In the genomic region with DNA sequence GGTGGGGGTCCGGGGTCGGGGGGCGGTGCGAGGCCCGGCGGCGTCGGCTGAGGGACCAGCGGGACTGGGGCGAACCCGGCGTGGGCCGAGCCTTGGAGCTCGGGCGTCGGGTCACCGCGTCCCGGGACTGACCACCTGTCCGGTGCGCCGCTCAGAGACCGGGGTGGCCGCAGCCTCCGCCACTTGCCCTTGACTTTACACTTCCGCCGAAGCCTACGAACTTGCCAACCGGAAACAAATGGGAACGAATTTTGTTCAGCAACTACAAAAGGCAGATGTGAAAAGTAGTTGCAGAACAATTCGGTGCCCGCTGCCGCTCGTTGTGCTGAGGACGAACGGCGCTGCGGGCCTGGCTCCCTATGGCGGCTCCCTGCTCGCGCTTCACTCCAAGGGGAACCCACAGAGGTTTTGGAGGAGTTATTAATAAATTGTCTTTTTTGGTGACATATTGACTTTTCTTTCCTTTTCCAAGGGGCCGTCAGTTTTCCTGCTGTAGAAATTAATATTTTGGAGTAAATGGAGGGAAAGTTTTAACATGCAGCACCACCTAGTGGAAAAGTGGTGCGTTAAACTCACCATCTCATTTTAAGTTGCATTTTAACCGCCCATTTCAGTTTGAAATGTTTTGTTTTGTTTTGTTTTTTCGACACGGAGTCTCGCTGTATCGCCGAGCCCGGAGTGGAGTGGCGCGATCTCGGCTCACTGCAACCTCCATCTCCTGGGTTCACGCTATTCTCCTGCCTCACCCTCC, we compare ENCODE assay signal across 8 cellular contexts. TPM values are rescaled to one million over a fixed set of nuclear protein-coding genes. Genes with fewer than 3 reads are reported as not detected.
DNase-seq lines count a peak whose midpoint lies in the region; ATAC-seq and TF ChIP-seq lines count a peak whose summit lies in the region.

No MANE protein-coding gene starts in this region.

- ATAC-seq in GM18508 (IDR thresholded peaks at IDR 0.05; ENCODE audit: insufficient read depth, unreplicated experiment) (peak; percentile 19), HG03064 (IDR thresholded peaks at IDR 0.05; ENCODE audit: low read depth, unreplicated experiment) (peak; percentile 25), left lobe of liver (peak; percentile 66)

- peak; percentile 66 for TF ChIP-seq CTCF in choroid plexus epithelial cell (conservative IDR thresholded peaks at IDR 0.05; ENCODE audit: low read depth, low read length)

- H3K4me3 ChIP-seq in choroid plexus epithelial cell (ENCODE audit: low read depth, low read length): peak overlapping the region; percentile 82

- DNase-seq in ACHN (peak; percentile 56), NCI-H2196 treated with DMSO at 0.1 percent for 48 hours (lab: John Stamatoyannopoulos, UW; ENCODE audit: unreplicated experiment) (peak; percentile 72), choroid plexus epithelial cell (ENCODE audit: low read depth) (peak; percentile 84), left lobe of liver (ENCODE audit: low spot score) (no peak)
- peak; percentile 45 for DNase-seq in activated CD4-positive, alpha-beta T cell treated with anti-CD3 and anti-CD28 coated beads for 1 hour
- peak; percentile 38 for DNase-seq in stimulated activated CD4-positive, alpha-beta T cell treated with anti-CD3 and anti-CD28 coated beads, Interleukin-2, amount 100 ng/mL, for 4 hours (ENCODE audit: low read depth)

- in situ Hi-C loops in ACHN (cut with HindIII; ENCODE audit: low pct_ligation_motif_present, low pct_unique_long_range_greater_than_20kb, low sequenced_read_pairs): no loop called here

RNA-seq across cellular contexts. Expression of a gene that starts 0.5 kb away (rescaled TPM):
- total RNA-seq in left lobe of liver: 10.6 TPM

RNA-seq across cellular contexts. Expression of a gene that starts 31.2 kb away (rescaled TPM):
- 30.2 TPM for total RNA-seq in left lobe of liver

RNA-seq across cellular contexts. Expression of a gene that starts 59.7 kb away (rescaled TPM):
- 25.9 TPM for total RNA-seq in left lobe of liver
